Comparison of ENCODE assay signal across 10 cellular contexts in the genomic region with DNA sequence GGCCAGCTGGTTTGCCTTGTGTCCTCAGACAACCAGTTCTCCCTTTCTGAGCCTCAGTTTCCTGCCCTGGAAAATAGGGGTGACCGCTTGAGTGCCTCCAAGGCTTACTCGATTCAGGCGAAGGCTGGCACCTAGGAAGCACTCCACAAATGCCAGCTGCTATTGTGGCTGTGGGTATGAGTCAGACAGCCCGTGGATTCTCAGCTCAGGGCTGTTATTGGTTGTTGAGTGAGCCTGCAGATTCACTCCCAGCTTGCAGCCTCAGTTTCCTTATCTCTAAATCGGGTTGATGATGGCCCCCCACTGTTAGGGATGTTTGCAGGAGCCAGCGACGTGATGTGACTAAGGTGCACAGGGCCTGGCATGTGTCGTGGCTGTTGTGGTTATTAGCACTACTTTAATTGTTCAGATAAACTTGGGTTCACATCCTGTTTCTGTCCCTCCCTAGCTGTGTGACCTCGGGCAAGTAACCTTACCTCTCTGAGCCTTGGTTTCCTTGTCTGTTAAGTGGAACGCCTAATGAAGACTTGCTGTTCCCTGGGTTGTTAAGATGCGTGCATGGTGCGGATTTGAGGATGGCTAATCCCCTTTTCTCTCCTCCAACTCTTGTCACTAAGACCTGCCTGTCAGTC. TPM values are rescaled to one million over a fixed set of nuclear protein-coding genes. Genes with fewer than 3 reads are reported as not detected.
DNase-seq lines count a peak whose midpoint lies in the region; ATAC-seq, FAIRE-seq and TF ChIP-seq lines count a peak whose summit lies in the region.
"Had no signal": no experiment of that assay in that cellular context is flagged by ENCODE, and none has a peak within 500 bp of the region (broad histone marks: within the 10 kb centered on the region; RNA-seq: fewer than 3 reads in every experiment).

No MANE protein-coding gene starts in this region.

- intact Hi-C loops in HepG2 (cut with micrococcal nuclease; ENCODE audit: unreplicated experiment) (no loop called here), right lobe of liver (cut with DNase I) (no loop called here), testis (cut with DNase I; ENCODE audit: low total_unique reads) (no loop called here)

- H3K9ac ChIP-seq in HepG2 (ENCODE audit: insufficient read depth, low read depth, low read length), result peak overlapping the region; percentile 89; the same call in 1 of the 2 replicates

- in situ Hi-C loops in HepG2 (cut with HindIII; ENCODE audit: extremely low pct_ligation_motif_present, low pct_unique_long_range_greater_than_20kb), result loop anchor here (5.0 kb wide), 1 partner anchor 89 kb away; the partner anchor contains the start of gene KLC3
- in situ Hi-C loops in G401 (cut with HindIII; ENCODE audit: low sequenced_read_pairs), result no loop called here

- peak overlapping the region; percentile 85 for H3K27ac Mint-ChIP-seq in activated T-helper 17 cell treated with anti-CD3 and anti-CD28 coated beads, Interleukin-2, amount 50 U/mL, for 72 hours

- H2AFZ ChIP-seq in HepG2 (ENCODE audit: low read length), result no peak overlapping the region

- TF ChIP-seq EP300 in HepG2 (IDR thresholded peaks at IDR 0.05; ENCODE audit: low read depth in 2 of 2, low read length in 2 of 2) (no peak), HepG2 (CRISPR knock-in tag; IDR thresholded peaks at IDR 0.05; ENCODE audit: borderline replicate concordance) (no peak)

- peak overlapping the region; percentile 89 for H3K4me2 ChIP-seq in HepG2 (ENCODE audit: low read depth, low read length)

- WGBS in HepG2 (ENCODE audit: low lambda C conversion rate), result 79% methylated on average over 5 of the region's 12 CpGs
- WGBS in right lobe of liver (ENCODE audit: insufficient coverage, low coverage, low lambda C conversion rate, missing lambda C conversion rate), result 62% methylated on average over 8 of the region's 12 CpGs
- 45 to 68% methylated on average over 12 of the region's 12 CpGs for WGBS in testis, 2 donors

- CTCF ChIA-PET in HepG2 (lab: Yijun Ruan, JAX; ENCODE audit: low intra/inter-chr PET ratio, low total read pairs), result no interaction called here

- no peaks in the 10 kb centered on the region for H3K27me3 Mint-ChIP-seq in activated T-helper 17 cell treated with anti-CD3 and anti-CD28 coated beads, Interleukin-2, amount 50 U/mL, for 72 hours

- no peak for TF ChIP-seq RAD21 in HepG2 (CRISPR knock-in tag; IDR thresholded peaks at IDR 0.05)

- H3K4me3 ChIP-seq in HepG2 (replicated peaks in 1 of 3; ENCODE audit: insufficient read depth in 1 of 3, low read depth in 2 of 3, low read length in 3 of 3), result peak overlapping the region; percentile 4 to 91 (median 22); a peak in 2 of 6 replicates
- no peak overlapping the region for H3K4me3 ChIP-seq in right lobe of liver
- H3K4me3 ChIP-seq in testis, result no peak overlapping the region

- ATAC-seq in HepG2 (no peak), right lobe of liver (no peak), foreskin keratinocyte (peak; percentile 47)
- no peak for ATAC-seq in activated T-helper 17 cell treated with anti-CD3 and anti-CD28 coated beads, Interleukin-2, amount 50 U/mL, for 72 hours (replicated peaks)

- BruUV-seq in HepG2 (replicated peaks; lab: Mats Ljungman, UMichigan), result TSS peak; percentile 32

- H3K4me3 Mint-ChIP-seq in activated T-helper 17 cell treated with anti-CD3 and anti-CD28 coated beads, Interleukin-2, amount 50 U/mL, for 72 hours, result peak overlapping the region; percentile 78

- TF ChIP-seq POLR2A in HepG2 (IDR thresholded peaks at IDR 0.05; ENCODE audit: insufficient read depth in 1 of 2, low read depth in 2 of 2, low read length in 2 of 2) (no peak), right lobe of liver (IDR thresholded peaks at IDR 0.05) (no peak), testis (IDR thresholded peaks at IDR 0.05) (no peak)

- FAIRE-seq in HepG2 (lab: Jason Lieb, UNC), result no peak
- FAIRE-seq: G401.6 had no signal

- H3K27ac ChIP-seq in HepG2 (ENCODE audit: extremely low read length, insufficient read depth, low read length) (no peak overlapping the region), right lobe of liver (no peak overlapping the region), foreskin keratinocyte (no peak overlapping the region), testis (peak overlapping the region; percentile 86 to 97)
- H3K27ac ChIP-seq: SJSA1 had no signal

- TF ChIP-seq CTCF in HepG2 (CRISPR knock-in tag; IDR thresholded peaks at IDR 0.05) (no peak), right lobe of liver (IDR thresholded peaks at IDR 0.05) (no peak), foreskin keratinocyte (conservative IDR thresholded peaks at IDR 0.05) (no peak), testis (IDR thresholded peaks at IDR 0.05) (no peak)

- peaks cover 38% of the 10 kb centered on the region for H3K79me2 ChIP-seq in HepG2 (ENCODE audit: insufficient read depth, low read length)

- no peaks in the 10 kb centered on the region for H3K9me3 ChIP-seq in HepG2 (ENCODE audit: low read length)
- H3K9me3 ChIP-seq in right lobe of liver, result no peaks in the 10 kb centered on the region
- no peaks in the 10 kb centered on the region for H3K9me3 ChIP-seq in testis
- H3K9me3 ChIP-seq: SJSA1 had no signal

- H3K27me3 ChIP-seq in HepG2 (ENCODE audit: control insufficient read depth in 1 of 2, insufficient read depth in 2 of 2, low read length in 2 of 2) (no peaks in the 10 kb centered on the region), right lobe of liver (no peaks in the 10 kb centered on the region), foreskin keratinocyte (no peaks in the 10 kb centered on the region), testis (no peaks in the 10 kb centered on the region)
- H3K27me3 ChIP-seq: SJSA1 had no signal

- no peaks in the 10 kb centered on the region for H4K20me1 ChIP-seq in HepG2 (ENCODE audit: insufficient read depth, low read length)

- H3K4me1 Mint-ChIP-seq in activated T-helper 17 cell treated with anti-CD3 and anti-CD28 coated beads, Interleukin-2, amount 50 U/mL, for 72 hours, result peaks cover 18% of the 10 kb centered on the region

- H3K36me3 ChIP-seq in HepG2 (replicated peaks in 1 of 2; ENCODE audit: control insufficient read depth in 1 of 2, insufficient read depth in 2 of 2, low read length in 2 of 2), result no peaks in the 10 kb centered on the region; a peak in 1 of 5 replicates
- H3K36me3 ChIP-seq in right lobe of liver, result no peaks in the 10 kb centered on the region
- no peaks in the 10 kb centered on the region for H3K36me3 ChIP-seq in testis (ENCODE audit: low read depth, missing control alignments)

- H3K9me3 Mint-ChIP-seq in activated T-helper 17 cell treated with anti-CD3 and anti-CD28 coated beads, Interleukin-2, amount 50 U/mL, for 72 hours, result no peaks in the 10 kb centered on the region

- DNase-seq in HepG2 (ENCODE audit: low spot score) (no peak), right lobe of liver (no peak), foreskin keratinocyte (peak; percentile 8 to 40), testis (no peak), NCI-H2081 (lab: John Stamatoyannopoulos, UW) (no peak), G401 (ENCODE audit: low spot score) (no peak), NCI-H510A treated with DMSO at 0.1 percent for 48 hours (lab: John Stamatoyannopoulos, UW) (no peak)

- H3K4me1 ChIP-seq in HepG2 (ENCODE audit: insufficient read depth, low read length) (peaks cover 59% of the 10 kb centered on the region), right lobe of liver (peaks cover 0 to 12% (median 0%) of the 10 kb centered on the region in 4 donors), foreskin keratinocyte (no peaks in the 10 kb centered on the region), testis (peaks cover 49% of the 10 kb centered on the region)

- POLR2A ChIA-PET in HepG2 (lab: Yijun Ruan, JAX), result no interaction called here

- H3K36me3 Mint-ChIP-seq in activated T-helper 17 cell treated with anti-CD3 and anti-CD28 coated beads, Interleukin-2, amount 50 U/mL, for 72 hours (ENCODE audit: low read depth), result no peaks in the 10 kb centered on the region

RNA-seq across cellular contexts. Expression of gene MARK4, which starts 2.4 kb away (rescaled TPM):
- total RNA-seq in HepG2 (2016; rRNA removed; fragmentation: Illumina TruSeq; extraction: Trizol) (7.0 and 7.6 TPM in 2 replicates), right lobe of liver (10 to 100 TPM; 14.2 to 23.5 (median 17.5) TPM), foreskin keratinocyte (16.6 and 17.5 TPM in 2 replicates), testis (100 to 1,000 TPM; 197 to 200 TPM)
- 11.1 and 13.3 TPM in 2 replicates for total RNA-seq in HepG2 (2016; cell fraction: cytosol; rRNA removed; fragmentation: Illumina TruSeq; extraction: Trizol; ENCODE audit: low read depth)
- total RNA-seq in HepG2 (2016; cell fraction: insoluble cytoplasmic fraction; rRNA removed; fragmentation: Illumina TruSeq; extraction: Trizol), result 3.4 and 6.6 TPM in 2 replicates
- total RNA-seq in HepG2 (2016; cell fraction: membrane; rRNA removed; fragmentation: Illumina TruSeq; extraction: Trizol), result 12.9 and 14.4 TPM in 2 replicates
- 6.3 and 7.9 TPM in 2 replicates for total RNA-seq in HepG2 (2016; cell fraction: nucleus; rRNA removed; fragmentation: Illumina TruSeq; extraction: Trizol)
- polyA plus RNA-seq in HepG2 (2011; rRNA removed) (11.4 and 12.2 TPM in 2 replicates), foreskin keratinocyte (18.5 and 20.8 TPM in 2 replicates), testis (ENCODE audit: insufficient read depth, low read depth, low replicate concordance) (114 TPM)
- 6.6 and 8.5 TPM in 2 replicates for polyA plus RNA-seq in HepG2 (2011; cell fraction: cytosol; rRNA removed)
- 17.6 and 21.6 TPM in 2 replicates for polyA plus RNA-seq in HepG2 (2011; cell fraction: nucleus; rRNA removed)
- polyA plus RNA-seq in HepG2 (2012), result 28.5 and 39.6 TPM in 2 replicates
- polyA plus RNA-seq in HepG2 (2016; cell fraction: cytosol; fragmentation: Illumina TruSeq; extraction: Trizol; ENCODE audit: low read depth), result 7.9 and 8.8 TPM in 2 replicates
- polyA plus RNA-seq in HepG2 (2016; cell fraction: insoluble cytoplasmic fraction; fragmentation: Illumina TruSeq; extraction: Trizol; ENCODE audit: low read depth), result 11.9 and 16.0 TPM in 2 replicates
- 16.7 and 21.8 TPM in 2 replicates for polyA plus RNA-seq in HepG2 (2016; cell fraction: membrane; fragmentation: Illumina TruSeq; extraction: Trizol; ENCODE audit: low read depth)
- 15.8 and 17.0 TPM in 2 replicates for polyA plus RNA-seq in HepG2 (2016; cell fraction: nucleus; fragmentation: Illumina TruSeq; extraction: Trizol; ENCODE audit: insufficient read depth, low read depth)
- 1.4 and 19.5 TPM in 2 replicates for polyA minus RNA-seq in HepG2 (2011; rRNA and poly(A)+ RNA removed; ENCODE audit: low replicate concordance)
- 14.1 and 19.3 TPM in 2 replicates for polyA minus RNA-seq in HepG2 (2011; cell fraction: cytosol; rRNA and poly(A)+ RNA removed)
- polyA minus RNA-seq in HepG2 (2011; cell fraction: nucleus; rRNA and poly(A)+ RNA removed), result 10.3 TPM in 2 replicates
- total RNA-seq in activated T-helper 17 cell treated with anti-CD3 and anti-CD28 coated beads, Interleukin-2, amount 50 U/mL, for 72 hours, result 10 to 100 TPM; 21.8 to 26.6 TPM
- 19.2 and 23.6 TPM in 2 replicates for total RNA-seq in G401 (2014; rRNA removed; shearing (Covaris generic))

RNA-seq across cellular contexts. Expression of gene EXOC3L2, which starts 8.3 kb away (rescaled TPM):
- total RNA-seq in HepG2 (2016; rRNA removed; fragmentation: Illumina TruSeq; extraction: Trizol) (not detected in 2 replicates), right lobe of liver (1 to 10 TPM; 1.8 to 6.9 (median 4.4) TPM), foreskin keratinocyte (0.27 and 0.60 TPM in 2 replicates), testis (10 to 100 TPM; 29.5 to 30.2 TPM)
- not detected in 2 replicates for total RNA-seq in HepG2 (2016; cell fraction: cytosol; rRNA removed; fragmentation: Illumina TruSeq; extraction: Trizol; ENCODE audit: low read depth)
- not detected in 2 replicates for total RNA-seq in HepG2 (2016; cell fraction: insoluble cytoplasmic fraction; rRNA removed; fragmentation: Illumina TruSeq; extraction: Trizol)
- total RNA-seq in HepG2 (2016; cell fraction: membrane; rRNA removed; fragmentation: Illumina TruSeq; extraction: Trizol), result not detected in 2 replicates
- total RNA-seq in HepG2 (2016; cell fraction: nucleus; rRNA removed; fragmentation: Illumina TruSeq; extraction: Trizol), result not detected in 2 replicates
- polyA plus RNA-seq in HepG2 (2011; rRNA removed) (0.21 TPM in 1 of 2 replicates, not detected in the other), foreskin keratinocyte (0.37 and 0.41 TPM in 2 replicates), testis (ENCODE audit: insufficient read depth, low read depth, low replicate concordance) (7.4 TPM)
- 0.04 and 0.07 TPM in 2 replicates for polyA plus RNA-seq in HepG2 (2011; cell fraction: cytosol; rRNA removed)
- 0.07 and 0.19 TPM in 2 replicates for polyA plus RNA-seq in HepG2 (2011; cell fraction: nucleus; rRNA removed)
- polyA plus RNA-seq in HepG2 (2012), result 0.07 TPM in 1 of 2 replicates, not detected in the other
- polyA plus RNA-seq in HepG2 (2016; cell fraction: cytosol; fragmentation: Illumina TruSeq; extraction: Trizol; ENCODE audit: low read depth), result not detected in 2 replicates
- polyA plus RNA-seq in HepG2 (2016; cell fraction: insoluble cytoplasmic fraction; fragmentation: Illumina TruSeq; extraction: Trizol; ENCODE audit: low read depth), result not detected in 2 replicates
- not detected in 2 replicates for polyA plus RNA-seq in HepG2 (2016; cell fraction: membrane; fragmentation: Illumina TruSeq; extraction: Trizol; ENCODE audit: low read depth)
- not detected in 2 replicates for polyA plus RNA-seq in HepG2 (2016; cell fraction: nucleus; fragmentation: Illumina TruSeq; extraction: Trizol; ENCODE audit: insufficient read depth, low read depth)
- 0.20 TPM in 1 of 2 replicates, not detected in the other for polyA minus RNA-seq in HepG2 (2011; rRNA and poly(A)+ RNA removed; ENCODE audit: low replicate concordance)
- not detected in 2 replicates for polyA minus RNA-seq in HepG2 (2011; cell fraction: cytosol; rRNA and poly(A)+ RNA removed)
- not detected in 2 replicates for polyA minus RNA-seq in HepG2 (2011; cell fraction: nucleus; rRNA and poly(A)+ RNA removed)
- not detected for total RNA-seq in activated T-helper 17 cell treated with anti-CD3 and anti-CD28 coated beads, Interleukin-2, amount 50 U/mL, for 72 hours
- not detected in 2 replicates for total RNA-seq in G401 (2014; rRNA removed; shearing (Covaris generic))

Comparison
In these comparisons a context has a peak if more than half of its experiments do, and no peak if none do; other contexts are left out.
1. H3K4me3 ChIP-seq: peak in HepG2 (3 of 3); none in right lobe of liver (0 of 3) and testis (0 of 2).
2. DNase-seq: peak in foreskin keratinocyte (2 of 2); none in HepG2 (single experiment), right lobe of liver (0 of 3), testis (single experiment), NCI-H2081 (0 of 2), G401 (single experiment) and NCI-H510A treated with DMSO at 0.1 percent for 48 hours (single experiment).
3. H3K27ac ChIP-seq: peak in testis (2 of 2); none in HepG2 (single experiment), right lobe of liver (0 of 3) and foreskin keratinocyte (single experiment).